8 cellular contexts compared by ENCODE assay signal in the genomic region with DNA sequence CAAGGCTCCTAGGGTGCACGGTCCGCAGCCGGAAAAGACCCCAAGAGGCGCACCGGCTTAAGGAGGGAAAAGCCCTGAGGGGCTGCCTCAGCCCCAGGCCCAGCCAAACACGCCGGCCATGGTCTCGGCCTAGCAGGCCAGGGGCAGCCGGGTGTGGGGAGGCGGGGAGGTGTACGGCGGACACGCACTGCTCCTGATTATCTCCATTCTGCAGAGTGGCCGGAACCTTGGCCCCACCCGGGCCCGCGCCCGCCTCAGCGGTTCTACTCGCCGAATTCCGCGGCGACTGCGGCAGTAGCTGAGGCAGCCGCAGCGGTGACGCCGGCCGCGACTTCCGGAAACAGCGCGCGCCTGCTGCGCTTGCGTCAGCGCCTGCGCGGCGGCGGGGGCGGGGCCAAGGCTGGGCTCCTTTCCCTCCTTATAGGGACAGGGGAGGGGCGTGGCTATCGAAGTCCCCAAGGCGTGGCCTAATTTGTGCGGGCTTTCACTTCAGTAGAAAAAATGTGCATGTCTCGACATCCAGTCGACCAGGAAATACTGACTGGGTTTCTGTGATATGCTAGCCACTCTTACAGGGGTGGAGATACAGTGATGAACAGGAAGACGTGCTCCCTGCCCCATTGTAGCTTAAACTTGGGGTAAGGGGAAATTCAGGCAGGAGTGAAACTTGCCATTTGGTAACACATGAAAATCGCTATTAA. TPM values are rescaled to one million over a fixed set of nuclear protein-coding genes. Genes with fewer than 3 reads are reported as not detected.
DNase-seq lines count a peak whose midpoint lies in the region; ATAC-seq and TF ChIP-seq lines count a peak whose summit lies in the region.

A gene with protein sequence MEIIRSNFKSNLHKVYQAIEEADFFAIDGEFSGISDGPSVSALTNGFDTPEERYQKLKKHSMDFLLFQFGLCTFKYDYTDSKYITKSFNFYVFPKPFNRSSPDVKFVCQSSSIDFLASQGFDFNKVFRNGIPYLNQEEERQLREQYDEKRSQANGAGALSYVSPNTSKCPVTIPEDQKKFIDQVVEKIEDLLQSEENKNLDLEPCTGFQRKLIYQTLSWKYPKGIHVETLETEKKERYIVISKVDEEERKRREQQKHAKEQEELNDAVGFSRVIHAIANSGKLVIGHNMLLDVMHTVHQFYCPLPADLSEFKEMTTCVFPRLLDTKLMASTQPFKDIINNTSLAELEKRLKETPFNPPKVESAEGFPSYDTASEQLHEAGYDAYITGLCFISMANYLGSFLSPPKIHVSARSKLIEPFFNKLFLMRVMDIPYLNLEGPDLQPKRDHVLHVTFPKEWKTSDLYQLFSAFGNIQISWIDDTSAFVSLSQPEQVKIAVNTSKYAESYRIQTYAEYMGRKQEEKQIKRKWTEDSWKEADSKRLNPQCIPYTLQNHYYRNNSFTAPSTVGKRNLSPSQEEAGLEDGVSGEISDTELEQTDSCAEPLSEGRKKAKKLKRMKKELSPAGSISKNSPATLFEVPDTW (minus strand): TSS at position 342 of the 701 bp plus-strand sequence. CDS start 135 bp downstream, at position 207.

- ATAC-seq in GM19372 (IDR thresholded peaks at IDR 0.05; ENCODE audit: low read depth, unreplicated experiment) (peak; percentile 51), HG03565 (IDR thresholded peaks at IDR 0.05; ENCODE audit: unreplicated experiment) (peak; percentile 40), left lung (peak; percentile 80)

- H3K4me3 ChIP-seq in BLaER1 (peak within 1 kb of the TSS; percentile 91), left lung (peak within 1 kb of the TSS; percentile 84 to 86)

- peak within 1 kb of the TSS; percentile 95 for H3K9ac ChIP-seq in BLaER1

- H3K36me3 Mint-ChIP-seq in dendritic cell treated with granulocyte-macrophage colony-stimulating factor and Interleukin-4, amounts not matched to agents 40 ng/mL and 50 ng/mL, for 4 days (ENCODE audit: low read depth), result peaks cover 70% of the 10 kb centered on the region

- H4K20me1 ChIP-seq in BLaER1, result peaks cover 21% of the 10 kb centered on the region

- H3K27me3 Mint-ChIP-seq in dendritic cell treated with granulocyte-macrophage colony-stimulating factor and Interleukin-4, amounts not matched to agents 40 ng/mL and 50 ng/mL, for 4 days, result no peaks in the 10 kb centered on the region

- peak within 1 kb of the TSS; percentile 96 for H3K4me2 ChIP-seq in BLaER1

- H3K4me3 Mint-ChIP-seq in dendritic cell treated with granulocyte-macrophage colony-stimulating factor and Interleukin-4, amounts not matched to agents 40 ng/mL and 50 ng/mL, for 4 days, result peak within 1 kb of the TSS; percentile 88

- H3K4me1 Mint-ChIP-seq in dendritic cell treated with granulocyte-macrophage colony-stimulating factor and Interleukin-4, amounts not matched to agents 40 ng/mL and 50 ng/mL, for 4 days (ENCODE audit: low read depth), result peaks cover 28% of the 10 kb centered on the region

- H3K27ac ChIP-seq in BLaER1 (peak within 1 kb of the TSS; percentile 94), left lung (peak within 1 kb of the TSS; percentile 93 to 96)

- H3K27ac Mint-ChIP-seq in dendritic cell treated with granulocyte-macrophage colony-stimulating factor and Interleukin-4, amounts not matched to agents 40 ng/mL and 50 ng/mL, for 4 days, result peak within 1 kb of the TSS; percentile 97

- H3K36me3 ChIP-seq in BLaER1, result peaks cover 28% of the 10 kb centered on the region
- peaks cover 0 to 29% of the 10 kb centered on the region in 2 donors for H3K36me3 ChIP-seq in left lung

- DNase-seq in NCI-H774 (lab: John Stamatoyannopoulos, UW) (peak; percentile 94), left lung (peak; percentile 98)
- peak; percentile 96 to 97 for DNase-seq in activated CD4-positive, alpha-beta T cell treated with anti-CD3 and anti-CD28 coated beads, Interleukin-2, amount 50 U/mL, for 4 hours
- DNase-seq in stimulated activated CD4-positive, alpha-beta T cell treated with anti-CD3 and anti-CD28 coated beads, Interleukin-2, amount 100 ng/mL, for 4 hours (ENCODE audit: low read depth), result peak; percentile 98

- intact Hi-C loops in dendritic cell treated with granulocyte-macrophage colony-stimulating factor and Interleukin-4, amounts not matched to agents 40 ng/mL and 50 ng/mL, for 4 days (cut with micrococcal nuclease), result loop anchor here (5.0 kb wide), 1 partner anchor 628 kb away; no protein-coding TSS in a partner anchor
- intact Hi-C loops in left lung (cut with DNase I), result no loop called here

- no peaks in the 10 kb centered on the region for H3K9me3 Mint-ChIP-seq in dendritic cell treated with granulocyte-macrophage colony-stimulating factor and Interleukin-4, amounts not matched to agents 40 ng/mL and 50 ng/mL, for 4 days

- no peak for TF ChIP-seq CTCF in left lung (IDR thresholded peaks at IDR 0.05)

- H3K9me3 ChIP-seq in BLaER1, result no peaks in the 10 kb centered on the region
- H3K9me3 ChIP-seq in left lung, result no peaks in the 10 kb centered on the region

- H3K27me3 ChIP-seq in BLaER1 (no peaks in the 10 kb centered on the region), left lung (no peaks in the 10 kb centered on the region)

- peaks cover 49% of the 10 kb centered on the region for H3K4me1 ChIP-seq in BLaER1
- peaks cover 17 to 52% of the 10 kb centered on the region in 2 donors for H3K4me1 ChIP-seq in left lung

RNA-seq across cellular contexts. Expression of the gene that starts here (rescaled TPM):
- total RNA-seq in left lung, result 10 to 100 TPM; 30.0 to 37.9 TPM

Comparison
In these comparisons a context has a peak if more than half of its experiments do, and no peak if none do; other contexts are left out.
1. Peak in every context shown above with its lines: DNase-seq, ATAC-seq, H3K4me3 ChIP-seq and H3K27ac ChIP-seq.